Comparison of ENCODE assay signal across 8 cellular contexts in genomic region chr11:61361686-61362541, GRCh38. TPM values are rescaled to one million over a fixed set of nuclear protein-coding genes. Genes with fewer than 3 reads are reported as not detected.
DNase-seq lines count a peak whose midpoint lies in the region; ATAC-seq and TF ChIP-seq lines count a peak whose summit lies in the region.

CYB561A3 (minus strand) TSS chr11:61361882; CDS start chr11:61356713, 5,169 bp downstream.
TMEM138 (plus strand) TSS chr11:61362374; CDS start chr11:61364391, 2,017 bp downstream.

- peaks cover 57% of the 10 kb centered on the region for H3K4me1 Mint-ChIP-seq in CD14-positive monocyte
- H3K4me1 Mint-ChIP-seq in activated CD8-positive, alpha-beta T cell treated with anti-CD3 and anti-CD28 coated beads for 36 hours (ENCODE audit: low read depth), result peaks cover 35% of the 10 kb centered on the region

- H3K4me1 ChIP-seq in ectodermal cell (ENCODE audit: control insufficient read depth, insufficient read depth, low read length), result peaks cover 6% of the 10 kb centered on the region
- H3K4me1 ChIP-seq in lower lobe of right lung, result peaks cover 48% of the 10 kb centered on the region

- POLR2A ChIA-PET in activated CD8-positive, alpha-beta T cell treated with anti-CD3 and anti-CD28 coated beads for 36 hours (lab: Charles Lee), result interaction anchor here (0.8 to 6.5 kb wide), 24 partner anchors 8 to 456 kb away, joined by 3 to 59 read pairs (median 6); partner anchors contain the start of genes CPSF7, DDB1, SDHAF2 and TKFC

- 0% methylated on average over 65 of the region's 65 CpGs for WGBS in ectodermal cell, 2 experiments

- CTCF ChIA-PET in activated CD8-positive, alpha-beta T cell treated with anti-CD3 and anti-CD28 coated beads for 36 hours (lab: Charles Lee), result interaction anchor here (1.0 to 16.8 kb wide), 9 partner anchors 9 to 84 kb away, joined by 4 to 181 read pairs (median 8); partner anchors contain the start of genes DDB1, TKFC and TMEM216

- peak; percentile 87 for ATAC-seq in GM19395 (IDR thresholded peaks at IDR 0.05; ENCODE audit: unreplicated experiment)
- ATAC-seq in HG03565 (IDR thresholded peaks at IDR 0.05; ENCODE audit: unreplicated experiment), result peak; percentile 77
- ATAC-seq in activated CD8-positive, alpha-beta T cell treated with anti-CD3 and anti-CD28 coated beads for 36 hours, result peak; percentile 96
- peak; percentile 98 to 99 for ATAC-seq in lower lobe of right lung

- DNase-seq in CD14-positive monocyte (ENCODE audit: low spot score), result peak; percentile 94
- DNase-seq in NCI-H82 (lab: John Stamatoyannopoulos, UW), result peak; percentile 96
- peak; percentile 96 for DNase-seq in activated CD8-positive, alpha-beta T cell treated with anti-CD3 and anti-CD28 coated beads for 36 hours
- DNase-seq in lower lobe of right lung, result peak; percentile 96
- peak; percentile 85 to 93 (median 86) for DNase-seq in stimulated activated CD4-positive, alpha-beta T cell treated with anti-CD3 and anti-CD28 coated beads, TNF-alpha, amount 100 ng/mL, for 24 hours (ENCODE audit: low read depth in 3 of 3)

- peak within 1 kb of the TSS; percentile 97 to 100 (median 100) for H3K27ac Mint-ChIP-seq in CD14-positive monocyte
- H3K27ac Mint-ChIP-seq in activated CD8-positive, alpha-beta T cell treated with anti-CD3 and anti-CD28 coated beads for 36 hours, result peak within 1 kb of the TSS; percentile 99

- H3K27me3 ChIP-seq in ectodermal cell (ENCODE audit: control insufficient read depth, insufficient read depth, low read length, poor library complexity, severe bottlenecking), result no peaks in the 10 kb centered on the region
- H3K27me3 ChIP-seq in lower lobe of right lung (ENCODE audit: low read depth), result no peaks in the 10 kb centered on the region

- H3K9me3 Mint-ChIP-seq in CD14-positive monocyte, result no peaks in the 10 kb centered on the region
- no peaks in the 10 kb centered on the region for H3K9me3 Mint-ChIP-seq in activated CD8-positive, alpha-beta T cell treated with anti-CD3 and anti-CD28 coated beads for 36 hours

- no peaks in the 10 kb centered on the region for H3K9me3 ChIP-seq in ectodermal cell (ENCODE audit: control insufficient read depth, low read length)
- no peaks in the 10 kb centered on the region for H3K9me3 ChIP-seq in lower lobe of right lung

- no peaks in the 10 kb centered on the region for H3K27me3 Mint-ChIP-seq in CD14-positive monocyte (ENCODE audit: low read depth in 3 of 3)
- no peaks in the 10 kb centered on the region for H3K27me3 Mint-ChIP-seq in activated CD8-positive, alpha-beta T cell treated with anti-CD3 and anti-CD28 coated beads for 36 hours

- TF ChIP-seq CTCF in CD14-positive monocyte (IDR thresholded peaks at IDR 0.05) (no peak), lower lobe of right lung (IDR thresholded peaks at IDR 0.05) (no peak)
- no peak for TF ChIP-seq CTCF in activated CD8-positive, alpha-beta T cell treated with anti-CD3 and anti-CD28 coated beads for 36 hours (IDR thresholded peaks at IDR 0.05)

- peak within 1 kb of the TSS; percentile 97 to 100 for H3K4me3 Mint-ChIP-seq in CD14-positive monocyte
- peak within 1 kb of the TSS; percentile 99 for H3K4me3 Mint-ChIP-seq in activated CD8-positive, alpha-beta T cell treated with anti-CD3 and anti-CD28 coated beads for 36 hours

- H3K36me3 ChIP-seq in ectodermal cell (ENCODE audit: control insufficient read depth, insufficient read depth, low read length) (peaks cover 22% of the 10 kb centered on the region), lower lobe of right lung (peaks cover 30% of the 10 kb centered on the region)

- intact Hi-C loops in CD14-positive monocyte (cut with micrococcal nuclease) (loop anchor here in 1 of 2 donors (1.0 kb wide), 1 partner anchor 14 kb away; no protein-coding TSS in a partner anchor), lower lobe of right lung (cut with DNase I) (no loop called here)
- intact Hi-C loops in activated CD8-positive, alpha-beta T cell treated with anti-CD3 and anti-CD28 coated beads for 36 hours (cut with micrococcal nuclease), result loop anchor here (2.0 kb wide), 1 partner anchor 29 kb away; the partner anchor contains the start of genes DDB1 and TKFC

- H3K27ac ChIP-seq in ectodermal cell (ENCODE audit: insufficient read depth, low read depth, low read length, poor library complexity, severe bottlenecking), result peak within 1 kb of the TSS; percentile 98
- peak within 1 kb of the TSS; percentile 99 for H3K27ac ChIP-seq in lower lobe of right lung

- H3K36me3 Mint-ChIP-seq in CD14-positive monocyte, result peaks cover 23 to 34% of the 10 kb centered on the region in 2 donors
- H3K36me3 Mint-ChIP-seq in activated CD8-positive, alpha-beta T cell treated with anti-CD3 and anti-CD28 coated beads for 36 hours (ENCODE audit: low read depth), result peaks cover 18% of the 10 kb centered on the region

- H3K4me3 ChIP-seq in ectodermal cell (ENCODE audit: insufficient read depth, low read depth, low read length), result peak within 1 kb of the TSS; percentile 87
- peak within 1 kb of the TSS; percentile 85 for H3K4me3 ChIP-seq in lower lobe of right lung

RNA-seq across cellular contexts. Expression of gene CYB561A3, which starts in this region (rescaled TPM):
- 100 to 1,000 TPM; 112 TPM for polyA plus RNA-seq in CD14-positive monocyte
- 10 to 100 TPM; 32.4 to 33.5 TPM for total RNA-seq in activated CD8-positive, alpha-beta T cell treated with anti-CD3 and anti-CD28 coated beads for 36 hours
- 23.1 TPM for polyA plus RNA-seq in ectodermal cell (2013, experiment 1 of 4)
- polyA plus RNA-seq in ectodermal cell (2013, experiment 2 of 4), result 21.1 TPM
- 16.5 TPM for polyA plus RNA-seq in ectodermal cell (2013, experiment 3 of 4)
- polyA plus RNA-seq in ectodermal cell (2013, experiment 4 of 4), result 15.2 TPM
- total RNA-seq in lower lobe of right lung, result 47.2 TPM

RNA-seq across cellular contexts. Expression of gene TMEM138, which starts in this region (rescaled TPM):
- polyA plus RNA-seq in CD14-positive monocyte, result 10 to 100 TPM; 34.5 to 50.7 TPM
- 10 to 100 TPM; 38.6 to 47.0 TPM for total RNA-seq in activated CD8-positive, alpha-beta T cell treated with anti-CD3 and anti-CD28 coated beads for 36 hours
- polyA plus RNA-seq in ectodermal cell (2013, experiment 1 of 4), result 35.4 TPM
- 30.5 TPM for polyA plus RNA-seq in ectodermal cell (2013, experiment 2 of 4)
- 31.2 TPM for polyA plus RNA-seq in ectodermal cell (2013, experiment 3 of 4)
- polyA plus RNA-seq in ectodermal cell (2013, experiment 4 of 4), result 24.8 TPM
- 38.9 TPM for total RNA-seq in lower lobe of right lung

Comparison
In these comparisons a context has a peak if more than half of its experiments do, and no peak if none do; other contexts are left out.
1. Peak in every context shown above with its lines: DNase-seq, ATAC-seq, H3K4me3 ChIP-seq and H3K27ac ChIP-seq.